11 cellular contexts compared by ENCODE assay signal in the genomic region with DNA sequence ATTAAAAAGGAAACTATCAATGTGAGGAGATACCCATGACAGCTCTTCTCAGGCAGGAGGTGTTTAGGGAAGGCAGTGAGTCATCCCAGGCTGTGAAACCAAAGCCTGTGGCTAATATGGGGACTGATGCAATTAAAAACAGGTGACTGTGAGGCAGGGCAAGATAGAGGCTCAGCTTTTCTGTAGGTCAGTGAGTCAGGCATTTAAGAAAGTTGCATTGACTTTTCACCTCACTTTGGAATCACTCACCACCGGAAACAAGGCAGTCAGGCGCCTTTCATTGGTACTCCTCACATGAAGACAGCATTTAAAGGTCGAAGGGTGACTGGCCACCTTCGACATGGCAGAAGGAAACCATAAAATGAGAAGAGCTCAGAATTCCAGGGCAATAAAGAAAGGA. TPM values are rescaled to one million over a fixed set of nuclear protein-coding genes. Genes with fewer than 3 reads are reported as not detected.
DNase-seq lines count a peak whose midpoint lies in the region; ATAC-seq and TF ChIP-seq lines count a peak whose summit lies in the region.
"Had no signal": no experiment of that assay in that cellular context is flagged by ENCODE, and none has a peak within 500 bp of the region (broad histone marks: within the 10 kb centered on the region; RNA-seq: fewer than 3 reads in every experiment).

No MANE protein-coding gene starts in this region.

- no peaks in the 10 kb centered on the region for H3K79me2 ChIP-seq in osteoblast (ENCODE audit: insufficient read depth, low read length)

- no peak overlapping the region for H3K4me3 Mint-ChIP-seq in immature natural killer cell

- H3K4me2 ChIP-seq in osteoblast (ENCODE audit: insufficient read depth, low read length): no peak overlapping the region

- peaks cover 0 to 5% (median 0%) of the 10 kb centered on the region in 3 donors for H3K27me3 Mint-ChIP-seq in immature natural killer cell (ENCODE audit: low read depth in 3 of 3)

- H3K27ac ChIP-seq in osteoblast (ENCODE audit: low read depth, low read length): no peak overlapping the region
- H3K27ac ChIP-seq: neutrophil had no signal

- H3K27ac Mint-ChIP-seq in immature natural killer cell: no peak overlapping the region

- H3K9me3 Mint-ChIP-seq in immature natural killer cell: peaks cover 0 to 17% (median 2%) of the 10 kb centered on the region in 6 donors

- H3K9me3 ChIP-seq in osteoblast (ENCODE audit: low read depth, low read length): no peaks in the 10 kb centered on the region
- H3K9me3 ChIP-seq: Caco-2, neutrophil had no signal

- H3K4me1 ChIP-seq in osteoblast (ENCODE audit: insufficient read depth, low read length): no peaks in the 10 kb centered on the region
- H3K4me1 ChIP-seq: Caco-2 had no signal

- H3K36me3 ChIP-seq in osteoblast (ENCODE audit: insufficient read depth, low read length): no peaks in the 10 kb centered on the region
- H3K36me3 ChIP-seq: neutrophil had no signal

- H3K4me1 Mint-ChIP-seq in immature natural killer cell: no peaks in the 10 kb centered on the region

- no peaks in the 10 kb centered on the region for H4K20me1 ChIP-seq in osteoblast (ENCODE audit: insufficient read depth, low read length)

- no peak overlapping the region for H3K4me3 ChIP-seq in osteoblast (ENCODE audit: insufficient read depth, low read length)

- no peaks in the 10 kb centered on the region for H3K27me3 ChIP-seq in osteoblast (ENCODE audit: insufficient read depth, low read length)
- H3K27me3 ChIP-seq: neutrophil had no signal

- peak; percentile 80 for ATAC-seq in HG03378 (IDR thresholded peaks at IDR 0.05; ENCODE audit: unreplicated experiment)

- no peak overlapping the region for H2AFZ ChIP-seq in osteoblast (ENCODE audit: low read length)

- H3K36me3 Mint-ChIP-seq in immature natural killer cell: no peaks in the 10 kb centered on the region

- DNase-seq in stimulated activated CD4-positive, alpha-beta T cell treated with anti-CD3 and anti-CD28 coated beads, Interleukin-1b, Interleukin-23, amount 100 ng/mL, for 48 hours: peak; percentile 5
- no peak for DNase-seq in stimulated activated CD4-positive, alpha-beta T cell treated with anti-CD3 and anti-CD28 coated beads, Interleukin-2, amount 100 ng/mL, for 48 hours
- DNase-seq in astrocyte of the hippocampus (ENCODE audit: low read depth, low spot score) (peak; percentile 63), immature natural killer cell (no peak), OCI-M2 (lab: John Stamatoyannopoulos, UW; ENCODE audit: unreplicated experiment) (no peak), osteoblast (ENCODE audit: insufficient read length, low spot score, missing footprints) (no peak), DMS114 treated with DMSO at 0.1 percent for 48 hours (lab: John Stamatoyannopoulos, UW; ENCODE audit: unreplicated experiment) (no peak)
- DNase-seq: Caco-2, NCI-H69 had no signal

- TF ChIP-seq CTCF in osteoblast (IDR thresholded peaks at IDR 0.05; ENCODE audit: extremely low read depth, low read depth, low read length): no peak

RNA-seq across cellular contexts. Expression of gene PAPPA2, which starts 54.5 kb away (rescaled TPM):
- polyA plus RNA-seq in immature natural killer cell: not detected
- total RNA-seq in osteoblast: 3.5 and 5.8 TPM in 2 replicates

Comparison
In these comparisons a context has a peak if more than half of its experiments do, and no peak if none do; other contexts are left out.
1. DNase-seq: peak in stimulated activated CD4-positive, alpha-beta T cell treated with anti-CD3 and anti-CD28 coated beads, Interleukin-1b, Interleukin-23, amount 100 ng/mL, for 48 hours (single experiment) and astrocyte of the hippocampus (single experiment); none in stimulated activated CD4-positive, alpha-beta T cell treated with anti-CD3 and anti-CD28 coated beads, Interleukin-2, amount 100 ng/mL, for 48 hours (0 of 2), immature natural killer cell (0 of 3), OCI-M2 (single experiment), osteoblast (single experiment) and DMS114 treated with DMSO at 0.1 percent for 48 hours (single experiment).